Comparison of ENCODE assay signal across 19 cellular contexts in genomic region chr10:132436861-132437410, GRCh38.
"Had no signal": no experiment of that assay in that cellular context is flagged by ENCODE, and none has a peak within 500 bp of the region (broad histone marks: within the 10 kb centered on the region; RNA-seq: fewer than 3 reads in every experiment).

No MANE protein-coding gene starts in this region.

- H3K4me1 ChIP-seq: left ventricle myocardium inferior, pancreas had no signal

- H3K27me3 ChIP-seq: body of pancreas, neutrophil, pancreas, upper lobe of right lung had no signal

- ATAC-seq: activated CD8-positive, alpha-beta T cell treated with anti-CD3 and anti-CD28 coated beads, Interleukin-2, amount 10 ng/mL, durations not matched to agents 7 days and 5 days; activated T-cell treated with anti-CD3 and anti-CD28 coated beads, Interleukin-2, amount 50 U/mL, for 4 hours; body of pancreas; effector memory CD8-positive, alpha-beta T cell; naive thymus-derived CD8-positive, alpha-beta T cell; sciatic nerve; stimulated activated effector memory CD8-positive, alpha-beta T cell treated with anti-CD3 and anti-CD28 coated beads, Interleukin-12 subunit alpha, Interleukin-12 subunit beta, amount 100 ng/mL, for 72 hours; upper lobe of right lung had no signal

- H3K9me3 ChIP-seq: body of pancreas, left ventricle myocardium inferior, neutrophil, pancreas, thoracic aorta, upper lobe of right lung had no signal

- H3K4me3 ChIP-seq: body of pancreas, left ventricle myocardium inferior, pancreas, smooth muscle cell, thoracic aorta, upper lobe of right lung had no signal

- H3K4me2 ChIP-seq: smooth muscle cell had no signal

- H3K27ac ChIP-seq: body of pancreas, left ventricle myocardium inferior, neutrophil, pancreas, thoracic aorta, upper lobe of right lung had no signal

- DNase-seq: activated CD4-positive, alpha-beta T cell treated with anti-CD3 and anti-CD28 coated beads, Interleukin-2, amount 10 ng/mL, durations not matched to agents 24 days and 14 days; activated CD8-positive, alpha-beta T cell treated with anti-CD3 and anti-CD28 coated beads, Interleukin-2, amount 10 ng/mL, durations not matched to agents 7 days and 5 days; activated naive CD4-positive, alpha-beta T cell treated with anti-CD3 and anti-CD28 coated beads for 36 hours; activated T-cell treated with anti-CD3 and anti-CD28 coated beads, Interleukin-2, amount 50 U/mL, for 4 hours; body of pancreas; caudate nucleus; effector memory CD8-positive, alpha-beta T cell; hippocampal formation; left ventricle myocardium inferior; naive thymus-derived CD8-positive, alpha-beta T cell; stimulated activated CD4-positive, alpha-beta T cell treated with anti-CD3 and anti-CD28 coated beads, Interleukin-4, amount 100 ng/mL, for 24 hours; upper lobe of right lung had no signal

- H3K36me3 ChIP-seq: left ventricle myocardium inferior, neutrophil, pancreas, thoracic aorta, upper lobe of right lung had no signal

- FAIRE-seq: keratinocyte, pancreas had no signal
